In genomic region chr17:38628441-38628840, GRCh38 we compare ENCODE assay signal across 13 cellular contexts. TPM values are rescaled to one million over a fixed set of nuclear protein-coding genes. Genes with fewer than 3 reads are reported as not detected.
DNase-seq lines count a peak whose midpoint lies in the region; ATAC-seq and TF ChIP-seq lines count a peak whose summit lies in the region.
"Had no signal": no experiment of that assay in that cellular context is flagged by ENCODE, and none has a peak within 500 bp of the region (broad histone marks: within the 10 kb centered on the region; RNA-seq: fewer than 3 reads in every experiment).

No MANE protein-coding gene starts in this region.

- intact Hi-C loops in left lung (cut with DNase I): no loop called here

- no peak for TF ChIP-seq CTCF in WERI-Rb-1 (IDR thresholded peaks at IDR 0.05; ENCODE audit: low read depth, low read length)
- TF ChIP-seq CTCF in left lung (IDR thresholded peaks at IDR 0.05): no peak

- no peak for ATAC-seq in HG03520 (IDR thresholded peaks at IDR 0.05; ENCODE audit: unreplicated experiment)
- ATAC-seq in left lung: no peak
- ATAC-seq: activated T-helper 17 cell treated with anti-CD3 and anti-CD28 coated beads, Interleukin-2, amount 50 U/mL, for 72 hours had no signal

- DNase-seq in NCI-H2227 (lab: John Stamatoyannopoulos, UW; ENCODE audit: unreplicated experiment): peak; percentile 27
- no peak for DNase-seq in NCI-H2227 treated with DMSO at 0.1 percent for 48 hours (lab: John Stamatoyannopoulos, UW)
- peak; percentile 78 for DNase-seq in NCI-H146 (lab: John Stamatoyannopoulos, UW)
- peak; percentile 23 for DNase-seq in WERI-Rb-1
- DNase-seq in renal cortical epithelial cell (ENCODE audit: low read depth): peak; percentile 9
- no peak for DNase-seq in GM19238 (ENCODE audit: insufficient read length, low spot score)
- no peak for DNase-seq in left lung
- DNase-seq: NCI-H510A, small intestine, T1000 had no signal

- H3K27me3 ChIP-seq in WERI-Rb-1 (ENCODE audit: insufficient read depth, low read depth, severe bottlenecking) (no peaks in the 10 kb centered on the region), left lung (peaks cover 0 to 24% of the 10 kb centered on the region in 2 donors)

- H3K27ac ChIP-seq in WERI-Rb-1 (no peak overlapping the region), left lung (no peak overlapping the region)
- H3K27ac ChIP-seq: coronary artery had no signal

- peaks cover 4% of the 10 kb centered on the region for H3K9me3 ChIP-seq in WERI-Rb-1 (ENCODE audit: severe bottlenecking)
- H3K9me3 ChIP-seq in left lung: no peaks in the 10 kb centered on the region

- no peaks in the 10 kb centered on the region for H3K4me1 ChIP-seq in left lung

- H3K4me3 ChIP-seq in WERI-Rb-1 (ENCODE audit: low read depth, low read length) (no peak overlapping the region), left lung (no peak overlapping the region)
- H3K4me3 ChIP-seq: coronary artery had no signal

- H3K36me3 ChIP-seq in WERI-Rb-1 (no peaks in the 10 kb centered on the region), left lung (no peaks in the 10 kb centered on the region)

RNA-seq across cellular contexts. Expression of gene SRCIN1, which starts 22.7 kb away (rescaled TPM):
- 0.17 and 0.25 TPM in 2 replicates for total RNA-seq in renal cortical epithelial cell
- 1 to 10 TPM; 2.7 to 2.8 TPM for total RNA-seq in left lung

RNA-seq across cellular contexts. Expression of gene EPOP, which starts 46.3 kb away (rescaled TPM):
- total RNA-seq in renal cortical epithelial cell: 2.1 and 2.6 TPM in 2 replicates
- total RNA-seq in left lung: 1 to 10 TPM; 1.5 to 2.1 TPM

Comparison
In these comparisons a context has a peak if more than half of its experiments do, and no peak if none do; other contexts are left out.
1. DNase-seq: peak in NCI-H2227 (single experiment), NCI-H146 (single experiment), WERI-Rb-1 (single experiment) and renal cortical epithelial cell (single experiment); none in NCI-H2227 treated with DMSO at 0.1 percent for 48 hours (single experiment), GM19238 (single experiment) and left lung (0 of 2).